37 cellular contexts compared by ENCODE assay signal in genomic region chr21:17389311-17389710, GRCh38.
DNase-seq lines count a peak whose midpoint lies in the region; ATAC-seq, FAIRE-seq and TF ChIP-seq lines count a peak whose summit lies in the region.
"Had no signal": no experiment of that assay in that cellular context is flagged by ENCODE, and none has a peak within 500 bp of the region (broad histone marks: within the 10 kb centered on the region; RNA-seq: fewer than 3 reads in every experiment).

No MANE protein-coding gene starts in this region.

- intact Hi-C loops in OCI-LY7 (cut with micrococcal nuclease; ENCODE audit: unreplicated experiment), result loop anchor here (5.0 to 10.0 kb wide), 3 partner anchors 288 to 535 kb away; no protein-coding TSS in a partner anchor
- intact Hi-C loops in PC-3 (cut with micrococcal nuclease), result loop anchor here (5.0 kb wide), 1 partner anchor 288 kb away; no protein-coding TSS in a partner anchor
- intact Hi-C loops in Right ventricle myocardium superior (cut with DNase I), result loop anchor here (5.0 kb wide), 1 partner anchor 193 kb away; no protein-coding TSS in a partner anchor

- H3K4me3 Mint-ChIP-seq in astrocyte (ENCODE audit: unreplicated experiment), result no peak overlapping the region
- H3K4me3 Mint-ChIP-seq: B cell; CD14-positive monocyte; CD4-positive, alpha-beta memory T cell; CD4-positive, alpha-beta T cell; CD4-positive, CD25-positive, alpha-beta regulatory T cell; CD8-positive, alpha-beta memory T cell; CD8-positive, alpha-beta T cell had no signal

- POLR2A ChIA-PET in OCI-LY7 (lab: Charles Lee), result interaction anchor here (0.9 to 3.4 kb wide), 17 partner anchors 12 to 426 kb away, joined by 3 to 13 read pairs (median 5); no protein-coding TSS in a partner anchor
- POLR2A ChIA-PET in PC-3 (lab: Charles Lee; ENCODE audit: unreplicated experiment), result no interaction called here

- DNase-seq in NCI-H69 (lab: John Stamatoyannopoulos, UW) (peak; percentile 31), OCI-LY7 (ENCODE audit: low spot score) (no peak), astrocyte (ENCODE audit: low read depth) (no peak), dermis microvascular lymphatic vessel endothelial cell (ENCODE audit: low read depth in 2 of 2) (peak; percentile 32 to 67), activated gamma-delta T cell treated with Interleukin-2 at 50 U/mL for 16 hours (no peak), PC-3 (no peak), ureter (ENCODE audit: low spot score) (no peak), Right ventricle myocardium superior (no peak)
- DNase-seq: 8988T; ACHN; AML-193; BE2C; C1 segment of cervical spinal cord; Caco-2; Calu3; CD4-positive, alpha-beta memory T cell; CD4-positive, alpha-beta T cell; CD4-positive, CD25-positive, alpha-beta regulatory T cell; CD8-positive, alpha-beta memory T cell; CD8-positive, alpha-beta T cell; COR-L47; DMS 273 treated with DMSO at 0.1 percent for 48 hours; DMS153; DMS53; DMS79; DMS79 treated with DMSO at 0.1 percent for 48 hours; DND-41; EL had no signal

- no peaks in the 10 kb centered on the region for H3K79me2 ChIP-seq in OCI-LY7 (ENCODE audit: insufficient read depth, low read depth, low read length)
- H3K79me2 ChIP-seq in astrocyte (ENCODE audit: insufficient read depth, low read length), result no peaks in the 10 kb centered on the region
- no peaks in the 10 kb centered on the region for H3K79me2 ChIP-seq in PC-3 (ENCODE audit: low read length)

- peaks cover 1% of the 10 kb centered on the region for H3K9me3 Mint-ChIP-seq in astrocyte (ENCODE audit: unreplicated experiment)
- H3K9me3 Mint-ChIP-seq: CD14-positive monocyte; CD4-positive, alpha-beta memory T cell; CD4-positive, alpha-beta T cell; CD4-positive, CD25-positive, alpha-beta regulatory T cell; CD8-positive, alpha-beta T cell had no signal

- CTCF ChIA-PET in OCI-LY7 (lab: Charles Lee; ENCODE audit: unreplicated experiment) (interaction anchor here (0.8 to 2.3 kb wide), 5 partner anchors 12 to 196 kb away, joined by 3 to 13 read pairs (median 5); no protein-coding TSS in a partner anchor), PC-3 (lab: Charles Lee) (no interaction called here)

- no peaks in the 10 kb centered on the region for H3K27me3 Mint-ChIP-seq in astrocyte (ENCODE audit: low read depth, unreplicated experiment)
- H3K27me3 Mint-ChIP-seq: B cell; CD4-positive, CD25-positive, alpha-beta regulatory T cell had no signal

- TF ChIP-seq CTCF in OCI-LY7 (conservative IDR thresholded peaks at IDR 0.05; ENCODE audit: low read length), result no peak
- no peak for TF ChIP-seq CTCF in astrocyte (IDR thresholded peaks at IDR 0.05; ENCODE audit: insufficient read depth, low read depth, low read length)
- no peak for TF ChIP-seq CTCF in PC-3 (conservative IDR thresholded peaks at IDR 0.05; ENCODE audit: low read depth, low read length)

- H3K27me3 ChIP-seq in astrocyte (ENCODE audit: insufficient read depth, low read length) (peaks cover 3% of the 10 kb centered on the region), PC-3 (ENCODE audit: low read length) (no peaks in the 10 kb centered on the region)
- H3K27me3 ChIP-seq: BE2C; BLaER1; BLaER1 treated with 17β-estradiol and CSF1 and Interleukin-3, amounts not matched to agents 10 nM and 100 nM had no signal

- H3K4me1 ChIP-seq in OCI-LY7 (ENCODE audit: insufficient read depth, low read length, poor library complexity, severe bottlenecking) (peaks cover 45% of the 10 kb centered on the region), astrocyte (ENCODE audit: insufficient read depth, low read length) (no peaks in the 10 kb centered on the region), PC-3 (ENCODE audit: insufficient read depth, low read length) (peaks cover 8% of the 10 kb centered on the region)
- H3K4me1 ChIP-seq: A549, BE2C, Caco-2 had no signal

- H3K9me2 ChIP-seq in OCI-LY7 (ENCODE audit: insufficient read depth, low read length), result no peaks in the 10 kb centered on the region
- no peaks in the 10 kb centered on the region for H3K9me2 ChIP-seq in PC-3 (replicated peaks; ENCODE audit: low read length)

- H3K36me3 ChIP-seq in OCI-LY7 (ENCODE audit: insufficient read depth, low read length) (no peaks in the 10 kb centered on the region), astrocyte (ENCODE audit: insufficient read depth, low read length) (no peaks in the 10 kb centered on the region), PC-3 (ENCODE audit: low read depth, low read length) (no peaks in the 10 kb centered on the region)
- H3K36me3 ChIP-seq: BE2C; BLaER1; BLaER1 treated with 17β-estradiol and CSF1 and Interleukin-3, amounts not matched to agents 10 nM and 100 nM had no signal

- BruUV-seq in OCI-LY7 (replicated peaks; lab: Mats Ljungman, UMichigan), result no TSS peak
- no TSS peak for BruUV-seq in PC-3 (replicated peaks; lab: Mats Ljungman, UMichigan)

- no peaks in the 10 kb centered on the region for H4K20me1 ChIP-seq in OCI-LY7 (ENCODE audit: insufficient read depth, low read length)
- H4K20me1 ChIP-seq in astrocyte (ENCODE audit: insufficient read depth, low read length), result no peaks in the 10 kb centered on the region
- no peaks in the 10 kb centered on the region for H4K20me1 ChIP-seq in PC-3 (ENCODE audit: low read length)
- H4K20me1 ChIP-seq: BLaER1; BLaER1 treated with 17β-estradiol and CSF1 and Interleukin-3, amounts not matched to agents 10 nM and 100 nM had no signal

- H3K9ac ChIP-seq in astrocyte (ENCODE audit: low read length) (no peak overlapping the region), PC-3 (ENCODE audit: low read length) (no peak overlapping the region)
- H3K9ac ChIP-seq: BLaER1; BLaER1 treated with 17β-estradiol and CSF1 and Interleukin-3, amounts not matched to agents 10 nM and 100 nM had no signal

- H3F3A ChIP-seq in PC-3 (ENCODE audit: low read length, unreplicated experiment), result no peaks in the 10 kb centered on the region

- no peaks in the 10 kb centered on the region for H3K4me1 Mint-ChIP-seq in astrocyte (ENCODE audit: low read depth, unreplicated experiment)
- H3K4me1 Mint-ChIP-seq: CD4-positive, alpha-beta memory T cell; CD4-positive, CD25-positive, alpha-beta regulatory T cell; CD8-positive, alpha-beta memory T cell had no signal

- no peaks in the 10 kb centered on the region for H3K36me3 Mint-ChIP-seq in astrocyte (ENCODE audit: low read depth, unreplicated experiment)
- H3K36me3 Mint-ChIP-seq: CD14-positive monocyte; CD4-positive, alpha-beta memory T cell; CD4-positive, CD25-positive, alpha-beta regulatory T cell; CD8-positive, alpha-beta memory T cell; CD8-positive, alpha-beta T cell had no signal

- H3K4me2 ChIP-seq in OCI-LY7 (ENCODE audit: low read length) (peak overlapping the region; percentile 21), astrocyte (ENCODE audit: low read length) (no peak overlapping the region), PC-3 (ENCODE audit: low read length) (no peak overlapping the region)
- H3K4me2 ChIP-seq: A549, BLaER1 had no signal

- FAIRE-seq in astrocyte (lab: Jason Lieb, UNC), result no peak
- FAIRE-seq: A204.1, A549, D721Med had no signal

- no peak overlapping the region for H3K4me3 ChIP-seq in OCI-LY7 (ENCODE audit: low read depth, low read length, poor library complexity, severe bottlenecking)
- no peak overlapping the region for H3K4me3 ChIP-seq in astrocyte (ENCODE audit: insufficient read depth, low read depth, low read length)
- H3K4me3 ChIP-seq in PC-3 (ENCODE audit: low read length), result no peak overlapping the region
- H3K4me3 ChIP-seq: A549; BLaER1; BLaER1 treated with 17β-estradiol and CSF1 and Interleukin-3, amounts not matched to agents 10 nM and 100 nM had no signal

- H3K27ac ChIP-seq in OCI-LY7 (ENCODE audit: low read depth, low read length, poor library complexity, severe bottlenecking) (peak overlapping the region; percentile 16), astrocyte (ENCODE audit: low read depth, low read length) (no peak overlapping the region), PC-3 (ENCODE audit: low read length) (no peak overlapping the region)
- H3K27ac ChIP-seq: 22Rv1, A549, BLaER1, C4-2B had no signal

- H2AFZ ChIP-seq in OCI-LY7 (ENCODE audit: low read length), result peak overlapping the region; percentile 81; the same call in 1 of the 2 replicates
- no peak overlapping the region for H2AFZ ChIP-seq in astrocyte (ENCODE audit: low read depth, low read length)
- no peak overlapping the region for H2AFZ ChIP-seq in PC-3 (ENCODE audit: low read length)

- H3K27ac Mint-ChIP-seq in astrocyte (ENCODE audit: unreplicated experiment), result peak overlapping the region; percentile 38
- H3K27ac Mint-ChIP-seq: B cell; CD14-positive monocyte; CD4-positive, alpha-beta memory T cell; CD4-positive, alpha-beta T cell; CD8-positive, alpha-beta memory T cell; CD8-positive, alpha-beta T cell had no signal

- H3K9me3 ChIP-seq in OCI-LY7 (ENCODE audit: low read length), result no peaks in the 10 kb centered on the region
- no peaks in the 10 kb centered on the region for H3K9me3 ChIP-seq in astrocyte (ENCODE audit: insufficient read depth, low read depth, low read length)
- H3K9me3 ChIP-seq in PC-3 (ENCODE audit: low read length), result no peaks in the 10 kb centered on the region
- H3K9me3 ChIP-seq: A549; BE2C; BLaER1; BLaER1 treated with 17β-estradiol and CSF1 and Interleukin-3, amounts not matched to agents 10 nM and 100 nM; Caco-2 had no signal

- no peak for ATAC-seq in PC-3
- no peak for ATAC-seq in Right ventricle myocardium superior (ENCODE audit: poor library complexity)
- ATAC-seq: A549; CD8-positive, alpha-beta T cell had no signal

Comparison
In these comparisons a context has a peak if more than half of its experiments do, and no peak if none do; other contexts are left out.
1. DNase-seq: peak in NCI-H69 (single experiment) and dermis microvascular lymphatic vessel endothelial cell (2 of 2); none in OCI-LY7 (single experiment), astrocyte (single experiment), activated gamma-delta T cell treated with Interleukin-2 at 50 U/mL for 16 hours (single experiment), PC-3 (single experiment), ureter (single experiment) and Right ventricle myocardium superior (single experiment).